Comparison of ENCODE assay signal across 9 cellular contexts in the genomic region with DNA sequence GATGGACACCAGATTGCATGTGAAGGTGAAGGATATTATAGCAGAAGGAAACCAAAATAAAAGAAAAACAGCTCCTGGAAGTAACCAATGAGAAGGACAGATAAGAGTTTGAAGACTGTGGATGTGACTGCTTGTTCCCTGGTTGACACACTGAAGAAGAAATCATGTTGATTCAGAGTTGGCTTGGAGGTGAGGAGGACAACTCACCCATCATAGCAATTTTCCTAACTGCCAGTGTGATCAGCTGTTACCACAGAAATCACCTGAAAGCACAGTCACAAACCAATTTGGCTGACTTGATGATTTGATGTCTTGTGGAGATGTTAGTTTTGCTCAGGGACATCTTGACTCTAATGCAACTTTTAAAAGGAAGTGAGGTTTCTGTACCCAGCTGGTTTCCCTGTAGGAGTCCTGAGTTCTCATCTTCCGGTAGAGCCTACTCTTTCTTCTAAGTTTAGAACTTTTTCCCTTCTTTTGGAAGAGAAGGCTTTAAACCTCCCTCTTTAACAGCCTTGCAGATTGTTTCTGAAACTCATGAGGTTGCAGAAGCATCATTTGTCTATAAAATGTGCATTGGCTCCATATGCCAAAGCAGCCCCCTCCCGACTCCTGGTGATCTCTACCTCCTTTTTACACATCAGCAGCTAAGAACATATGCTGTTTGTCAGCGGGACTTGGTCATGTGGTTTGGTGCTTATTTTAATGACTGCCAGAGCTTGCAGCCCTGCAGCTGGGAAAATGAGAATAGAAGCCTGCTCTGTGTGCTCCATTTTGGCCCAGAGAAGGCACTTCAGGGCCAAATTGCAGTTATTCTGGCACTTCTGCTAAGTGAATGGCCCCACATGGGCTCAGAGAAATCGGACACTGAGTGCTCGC. TPM values are rescaled to one million over a fixed set of nuclear protein-coding genes. Genes with fewer than 3 reads are reported as not detected.
A peak's percentile ranks its signal among the peaks of the same experiment; 100 is the strongest.
DNase-seq lines count a peak whose midpoint lies in the region; ATAC-seq and TF ChIP-seq lines count a peak whose summit lies in the region.
"Had no signal": no experiment of that assay in that cellular context is flagged by ENCODE, and none has a peak within 500 bp of the region (broad histone marks: within the 10 kb centered on the region; RNA-seq: fewer than 3 reads in every experiment).

No MANE protein-coding gene starts in this region.

- H3K36me3 ChIP-seq in duodenal mucosa (ENCODE audit: control insufficient read depth in 1 of 2, insufficient read depth in 2 of 2, low read length in 2 of 2): peaks cover 3 to 18% of the 10 kb centered on the region in 2 donors
- H3K36me3 ChIP-seq in mucosa of descending colon (ENCODE audit: low read depth): no peaks in the 10 kb centered on the region
- peaks cover 0 to 18% (median 4%) of the 10 kb centered on the region in 4 donors for H3K36me3 ChIP-seq in upper lobe of left lung
- peaks cover 21% of the 10 kb centered on the region for H3K36me3 ChIP-seq in OCI-LY7 (ENCODE audit: insufficient read depth, low read length)

- H3K9me3 ChIP-seq in duodenal mucosa (ENCODE audit: control insufficient read depth in 1 of 2, low read length in 2 of 2) (no peaks in the 10 kb centered on the region), mucosa of descending colon (peaks cover 1% of the 10 kb centered on the region), upper lobe of left lung (no peaks in the 10 kb centered on the region), OCI-LY7 (ENCODE audit: low read length) (no peaks in the 10 kb centered on the region)
- H3K9me3 ChIP-seq: A549 had no signal

- CTCF ChIA-PET in OCI-LY7 (lab: Charles Lee; ENCODE audit: unreplicated experiment): no interaction called here

- 67 to 71% methylated on average over 5 of the region's 5 CpGs for WGBS in upper lobe of left lung, 2 donors

- intact Hi-C loops in mucosa of descending colon (cut with DNase I, micrococcal nuclease) (no loop called here), OCI-LY7 (cut with micrococcal nuclease; ENCODE audit: unreplicated experiment) (no loop called here)

- H3K9me2 ChIP-seq in OCI-LY7 (ENCODE audit: insufficient read depth, low read length): no peaks in the 10 kb centered on the region

- no peaks in the 10 kb centered on the region for H3K79me2 ChIP-seq in OCI-LY7 (ENCODE audit: insufficient read depth, low read depth, low read length)

- H3K4me3 ChIP-seq in duodenal mucosa (ENCODE audit: low read depth in 1 of 2, low read length in 2 of 2): no peak overlapping the region
- no peak overlapping the region for H3K4me3 ChIP-seq in mucosa of descending colon
- H3K4me3 ChIP-seq in upper lobe of left lung: no peak overlapping the region
- H3K4me3 ChIP-seq in OCI-LY7 (ENCODE audit: low read depth, low read length, poor library complexity, severe bottlenecking): no peak overlapping the region
- H3K4me3 ChIP-seq: A549 had no signal

- BruUV-seq in OCI-LY7 (replicated peaks; lab: Mats Ljungman, UMichigan): no TSS peak

- TF ChIP-seq EP300 in upper lobe of left lung (IDR thresholded peaks at IDR 0.05): no peak

- H2AFZ ChIP-seq in OCI-LY7 (ENCODE audit: low read length): no peak overlapping the region

- POLR2A ChIA-PET in OCI-LY7 (lab: Charles Lee): interaction anchor here (0.6 to 1.4 kb wide), 2 partner anchors 14 to 1455 kb away, joined by 4 to 5 read pairs; no protein-coding TSS in a partner anchor

- TF ChIP-seq CTCF in mucosa of descending colon (IDR thresholded peaks at IDR 0.05): no peak
- TF ChIP-seq CTCF in upper lobe of left lung (IDR thresholded peaks at IDR 0.05): no peak
- TF ChIP-seq CTCF in OCI-LY7 (conservative IDR thresholded peaks at IDR 0.05; ENCODE audit: low read length): no peak

- DNase-seq in SIG-M5 treated with dmso at 0.1 percent for 504 hours (lab: John Stamatoyannopoulos, UW; ENCODE audit: unreplicated experiment): peak; percentile 17
- DNase-seq in SIG-M5 (lab: John Stamatoyannopoulos, UW): no peak
- peak in 1 of 3 donors; percentile 42 for DNase-seq in mucosa of descending colon
- DNase-seq in upper lobe of left lung: no peak
- no peak for DNase-seq in OCI-LY7 (ENCODE audit: low spot score)
- DNase-seq in activated CD4-positive, alpha-beta T cell treated with anti-CD3 and anti-CD28 coated beads, Interleukin-2, amount 50 U/mL, for 1 hour: no peak

- peak overlapping the region; percentile 5 for H3K27ac ChIP-seq in duodenal mucosa (ENCODE audit: low read depth, low read length)
- peak overlapping the region in 3 of 4 donors; percentile 24 to 62 (median 42) for H3K27ac ChIP-seq in upper lobe of left lung
- no peak overlapping the region for H3K27ac ChIP-seq in OCI-LY7 (ENCODE audit: low read depth, low read length, poor library complexity, severe bottlenecking)
- H3K27ac ChIP-seq: A549 had no signal

- H3K4me1 ChIP-seq in duodenal mucosa (ENCODE audit: control insufficient read depth in 1 of 2, insufficient read depth in 2 of 2, low read length in 2 of 2) (peaks cover 12 to 13% of the 10 kb centered on the region in 2 donors), mucosa of descending colon (ENCODE audit: low read depth) (peaks cover under 1% of the 10 kb centered on the region), upper lobe of left lung (peaks cover 13 to 20% (median 16%) of the 10 kb centered on the region in 4 donors), OCI-LY7 (ENCODE audit: insufficient read depth, low read length, poor library complexity, severe bottlenecking) (no peaks in the 10 kb centered on the region)

- H3K9ac ChIP-seq in duodenal mucosa (ENCODE audit: low read depth in 1 of 2, low read length in 2 of 2): no peak overlapping the region

- no peaks in the 10 kb centered on the region; the same call in 1 of the 2 replicates for H4K20me1 ChIP-seq in OCI-LY7 (ENCODE audit: insufficient read depth, low read length)

- ATAC-seq in mucosa of descending colon: peak; percentile 51
- peak; percentile 40 to 64 for ATAC-seq in upper lobe of left lung (ENCODE audit: low FRiP score in 2 of 2)
- ATAC-seq in HG02938 (IDR thresholded peaks at IDR 0.05; ENCODE audit: unreplicated experiment): no peak
- ATAC-seq: A549 had no signal

- no peak overlapping the region for H3K4me2 ChIP-seq in OCI-LY7 (ENCODE audit: low read length)
- H3K4me2 ChIP-seq: A549 had no signal

- H3K27me3 ChIP-seq in duodenal mucosa (ENCODE audit: control insufficient read depth in 1 of 2, insufficient read depth in 2 of 2, low read length in 2 of 2) (no peaks in the 10 kb centered on the region), upper lobe of left lung (no peaks in the 10 kb centered on the region)

- TF ChIP-seq POLR2A in upper lobe of left lung (IDR thresholded peaks at IDR 0.05): no peak

RNA-seq across cellular contexts. Expression of a gene that starts 10.3 kb away (rescaled TPM):
- total RNA-seq in mucosa of descending colon (10 to 100 TPM; 40.4 to 49.6 (median 43.3) TPM), upper lobe of left lung (100 to 1,000 TPM in 2 of 6 donors, 10 to 100 TPM in 4; 52.4 to 195 (median 74.1) TPM), OCI-LY7 (2022) (28.4 and 28.6 TPM in 2 replicates)
- 18.8 and 21.7 TPM in 2 replicates for total RNA-seq in OCI-LY7 (2014; rRNA removed; shearing (Covaris generic))
